Comparison of ENCODE assay signal across 31 cellular contexts in genomic region chr1:180255538-180256352, GRCh38. TPM values are rescaled to one million over a fixed set of nuclear protein-coding genes. Genes with fewer than 3 reads are reported as not detected.
A peak's percentile ranks its signal among the peaks of the same experiment; 100 is the strongest.
DNase-seq lines count a peak whose midpoint lies in the region; ATAC-seq and TF ChIP-seq lines count a peak whose summit lies in the region.
"Had no signal": no experiment of that assay in that cellular context is flagged by ENCODE, and none has a peak within 500 bp of the region (broad histone marks: within the 10 kb centered on the region; RNA-seq: fewer than 3 reads in every experiment).

No MANE protein-coding gene starts in this region.

- TF ChIP-seq CTCF in glutamatergic neuron (IDR thresholded peaks at IDR 0.05; ENCODE audit: partially characterized antibody, unreplicated experiment), result no peak
- no peak for TF ChIP-seq CTCF in CD8-positive, alpha-beta T cell (IDR thresholded peaks at IDR 0.05)

- no peak overlapping the region for H3K27ac ChIP-seq in CD8-positive, alpha-beta T cell (ENCODE audit: low read depth, low read length)
- H3K27ac ChIP-seq: epithelial cell of prostate, SK-N-MC had no signal

- no peak overlapping the region for H3K4me3 ChIP-seq in CD8-positive, alpha-beta T cell (ENCODE audit: low read depth, low read length)
- H3K4me3 ChIP-seq: SK-N-MC had no signal

- no peaks in the 10 kb centered on the region for H3K4me1 ChIP-seq in CD8-positive, alpha-beta T cell (ENCODE audit: insufficient read depth, low read length)

- no peaks in the 10 kb centered on the region for H3K36me3 Mint-ChIP-seq in glutamatergic neuron (ENCODE audit: unreplicated experiment)
- H3K36me3 Mint-ChIP-seq in CD8-positive, alpha-beta T cell, result no peaks in the 10 kb centered on the region
- H3K36me3 Mint-ChIP-seq: activated CD8-positive, alpha-beta memory T cell treated with anti-CD3 and anti-CD28 coated beads, Interleukin-2, amount 10 ng/mL, durations not matched to agents 7 days and 5 days; activated naive CD8-positive, alpha-beta T cell treated with anti-CD3 and anti-CD28 coated beads for 36 hours; CD14-positive monocyte; mesothelial cell of epicardium; naive B cell; stimulated activated memory B cell treated with anti-CD40 and anti-IgM and Interleukin-4, amounts not matched to agents 10 μg/mL and 1 μg/mL and 100 μg/mL, for 72 hours had no signal

- peaks cover 4% of the 10 kb centered on the region for H3K9me3 Mint-ChIP-seq in glutamatergic neuron (ENCODE audit: unreplicated experiment)
- H3K9me3 Mint-ChIP-seq in CD8-positive, alpha-beta T cell, result no peaks in the 10 kb centered on the region
- H3K9me3 Mint-ChIP-seq: activated naive CD8-positive, alpha-beta T cell treated with anti-CD3 and anti-CD28 coated beads for 36 hours; activated T-cell treated with anti-CD3 and anti-CD28 coated beads, Interleukin-2, amount 50 U/mL, for 4 hours; mesothelial cell of epicardium; stimulated activated memory B cell treated with anti-CD40 and anti-IgM and Interleukin-4, amounts not matched to agents 10 μg/mL and 1 μg/mL and 100 μg/mL, for 72 hours had no signal

- POLR2A ChIA-PET in CD8-positive, alpha-beta T cell (lab: Charles Lee), result no interaction called here

- peaks cover 6% of the 10 kb centered on the region for H3K27me3 Mint-ChIP-seq in glutamatergic neuron (ENCODE audit: unreplicated experiment)
- peaks cover 49% of the 10 kb centered on the region for H3K27me3 Mint-ChIP-seq in CD8-positive, alpha-beta T cell (ENCODE audit: low read depth)
- H3K27me3 Mint-ChIP-seq: activated CD8-positive, alpha-beta memory T cell treated with anti-CD3 and anti-CD28 coated beads, Interleukin-2, amount 10 ng/mL, durations not matched to agents 7 days and 5 days had no signal

- no peak overlapping the region for H3K27ac Mint-ChIP-seq in glutamatergic neuron (ENCODE audit: unreplicated experiment)
- no peak overlapping the region for H3K27ac Mint-ChIP-seq in CD8-positive, alpha-beta T cell
- H3K27ac Mint-ChIP-seq: activated CD8-positive, alpha-beta memory T cell treated with anti-CD3 and anti-CD28 coated beads, Interleukin-2, amount 10 ng/mL, durations not matched to agents 7 days and 5 days; activated naive CD8-positive, alpha-beta T cell treated with anti-CD3 and anti-CD28 coated beads for 36 hours; CD14-positive monocyte; mesothelial cell of epicardium; stimulated activated memory B cell treated with anti-CD40 and anti-IgM and Interleukin-4, amounts not matched to agents 10 μg/mL and 1 μg/mL and 100 μg/mL, for 72 hours had no signal

- no peak for ATAC-seq in CD8-positive, alpha-beta T cell
- no peak for ATAC-seq in esophagus mucosa
- ATAC-seq: activated CD4-positive, CD25-positive, alpha-beta regulatory T cell treated with anti-CD3 and anti-CD28 coated beads, Interleukin-2, amount 50 U/mL, for 24 hours; activated CD8-positive, alpha-beta memory T cell treated with anti-CD3 and anti-CD28 coated beads, Interleukin-2, amount 10 ng/mL, durations not matched to agents 7 days and 5 days; activated T-cell treated with anti-CD3 and anti-CD28 coated beads, Interleukin-2, amount 50 U/mL, for 4 hours; stimulated activated memory B cell treated with anti-CD40 and anti-IgM and Interleukin-4, amounts not matched to agents 10 μg/mL and 1 μg/mL and 100 μg/mL, for 72 hours had no signal

- CTCF ChIA-PET in CD8-positive, alpha-beta T cell (lab: Charles Lee), result no interaction called here

- H3K36me3 ChIP-seq in CD8-positive, alpha-beta T cell (ENCODE audit: insufficient read depth, low read length), result no peaks in the 10 kb centered on the region

- intact Hi-C loops in CD8-positive, alpha-beta T cell (cut with DNase I, micrococcal nuclease), result no loop called here

- no peaks in the 10 kb centered on the region for H3K9me3 ChIP-seq in CD8-positive, alpha-beta T cell (ENCODE audit: low read length)

- H3K4me1 Mint-ChIP-seq in glutamatergic neuron (ENCODE audit: low read depth, unreplicated experiment), result peaks cover 30% of the 10 kb centered on the region
- no peaks in the 10 kb centered on the region for H3K4me1 Mint-ChIP-seq in CD8-positive, alpha-beta T cell (ENCODE audit: low read depth)
- H3K4me1 Mint-ChIP-seq: activated CD8-positive, alpha-beta memory T cell treated with anti-CD3 and anti-CD28 coated beads, Interleukin-2, amount 10 ng/mL, durations not matched to agents 7 days and 5 days; mesothelial cell of epicardium; naive B cell; stimulated activated memory B cell treated with anti-CD40 and anti-IgM and Interleukin-4, amounts not matched to agents 10 μg/mL and 1 μg/mL and 100 μg/mL, for 72 hours had no signal

- H3K27me3 ChIP-seq in CD8-positive, alpha-beta T cell (ENCODE audit: insufficient read depth, low read length), result peaks cover 8% of the 10 kb centered on the region

- H3K4me3 Mint-ChIP-seq in glutamatergic neuron (ENCODE audit: unreplicated experiment), result no peak overlapping the region
- H3K4me3 Mint-ChIP-seq in CD8-positive, alpha-beta T cell, result no peak overlapping the region
- H3K4me3 Mint-ChIP-seq: activated CD8-positive, alpha-beta memory T cell treated with anti-CD3 and anti-CD28 coated beads, Interleukin-2, amount 10 ng/mL, durations not matched to agents 7 days and 5 days; activated naive CD8-positive, alpha-beta T cell treated with anti-CD3 and anti-CD28 coated beads for 36 hours; activated T-cell treated with anti-CD3 and anti-CD28 coated beads, Interleukin-2, amount 50 U/mL, for 4 hours; mesothelial cell of epicardium; naive B cell; stimulated activated memory B cell treated with anti-CD40 and anti-IgM and Interleukin-4, amounts not matched to agents 10 μg/mL and 1 μg/mL and 100 μg/mL, for 72 hours had no signal

- DNase-seq in GM04504 (ENCODE audit: low read depth) (peak; percentile 5), NCI-H82 (lab: John Stamatoyannopoulos, UW) (peak; percentile 91), glutamatergic neuron (peak; percentile 68), retina (peak; percentile 28), GOT3 (lab: John Stamatoyannopoulos, UW) (no peak)
- DNase-seq in CD8-positive, alpha-beta T cell, result no peak
- DNase-seq: activated CD4-positive, alpha-beta T cell treated with anti-CD3 and anti-CD28 coated beads, Interleukin-2, amount 50 U/mL, for 4 hours; activated CD8-positive, alpha-beta memory T cell treated with anti-CD3 and anti-CD28 coated beads, Interleukin-2, amount 10 ng/mL, durations not matched to agents 7 days and 5 days; activated gamma-delta T cell; activated naive CD8-positive, alpha-beta T cell treated with anti-CD3 and anti-CD28 coated beads for 36 hours; activated T-cell treated with anti-CD3 and anti-CD28 coated beads, Interleukin-2, amount 50 U/mL, for 4 hours; anterior cingulate cortex; effector memory CD4-positive, alpha-beta T cell; naive B cell; NCI-H1048; NCI-H187; NCI-H510A; occipital lobe; OCI-M1; substantia nigra; T-helper 1 cell; trophoblast cell had no signal

RNA-seq across cellular contexts. Expression of gene LHX4, which starts 25.7 kb away (rescaled TPM):
- 2.1 TPM for total RNA-seq in glutamatergic neuron (ENCODE audit: unreplicated experiment)
- under 1 TPM in 1 of 2 experiments, not detected in 1; 0.08 TPM for total RNA-seq in CD8-positive, alpha-beta T cell
- total RNA-seq in esophagus mucosa, result 0.08 TPM
- total RNA-seq: activated CD8-positive, alpha-beta memory T cell treated with anti-CD3 and anti-CD28 coated beads, Interleukin-2, amount 10 ng/mL, durations not matched to agents 7 days and 5 days; activated naive CD8-positive, alpha-beta T cell treated with anti-CD3 and anti-CD28 coated beads for 36 hours; kidney epithelial cell; skeletal muscle tissue had no signal

Comparison
In these comparisons a context has a peak if more than half of its experiments do, and no peak if none do; other contexts are left out.
1. DNase-seq: peak in GM04504 (single experiment), NCI-H82 (single experiment), glutamatergic neuron (single experiment) and retina (single experiment); none in GOT3 (single experiment) and CD8-positive, alpha-beta T cell (0 of 7).